In genomic region chr9:136575626-136576268, GRCh38 we compare ENCODE assay signal across 10 cellular contexts. TPM values are rescaled to one million over a fixed set of nuclear protein-coding genes. Genes with fewer than 3 reads are reported as not detected.
A peak's percentile ranks its signal among the peaks of the same experiment; 100 is the strongest.
DNase-seq lines count a peak whose midpoint lies in the region; ATAC-seq, FAIRE-seq and TF ChIP-seq lines count a peak whose summit lies in the region.
"Had no signal": no experiment of that assay in that cellular context is flagged by ENCODE, and none has a peak within 500 bp of the region (broad histone marks: within the 10 kb centered on the region; RNA-seq: fewer than 3 reads in every experiment).

No MANE protein-coding gene starts in this region.

- no peaks in the 10 kb centered on the region for H3K9me3 ChIP-seq in right atrium auricular region
- no peaks in the 10 kb centered on the region for H3K9me3 ChIP-seq in body of pancreas
- H3K9me3 ChIP-seq in keratinocyte (ENCODE audit: control insufficient read depth, low read depth, low read length): no peaks in the 10 kb centered on the region
- H3K9me3 ChIP-seq in stomach smooth muscle (ENCODE audit: control insufficient read depth in 2 of 2, low read length in 2 of 2): no peaks in the 10 kb centered on the region

- H3K4me3 ChIP-seq in right atrium auricular region: no peak overlapping the region
- no peak overlapping the region for H3K4me3 ChIP-seq in body of pancreas
- no peak overlapping the region for H3K4me3 ChIP-seq in keratinocyte (ENCODE audit: control insufficient read depth in 2 of 3, extremely low read depth in 1 of 3, insufficient read depth in 2 of 3, low read depth in 1 of 3, low read length in 3 of 3)
- H3K4me3 ChIP-seq in stomach smooth muscle (ENCODE audit: low read length in 2 of 2): no peak overlapping the region

- H3K36me3 ChIP-seq in right atrium auricular region (no peaks in the 10 kb centered on the region), body of pancreas (replicated peaks in 1 of 2; ENCODE audit: insufficient read depth in 1 of 2, low read depth in 2 of 2) (no peaks in the 10 kb centered on the region), keratinocyte (ENCODE audit: control insufficient read depth in 2 of 2, extremely low read depth in 1 of 2, insufficient read depth in 2 of 2, low read length in 2 of 2) (no peaks in the 10 kb centered on the region), stomach smooth muscle (ENCODE audit: control insufficient read depth in 2 of 2, insufficient read depth in 2 of 2, low read length in 2 of 2) (no peaks in the 10 kb centered on the region)

- H3K27me3 ChIP-seq in right atrium auricular region (no peaks in the 10 kb centered on the region), body of pancreas (no peaks in the 10 kb centered on the region), keratinocyte (ENCODE audit: control insufficient read depth, extremely low read depth, insufficient read depth, low read length) (no peaks in the 10 kb centered on the region), stomach smooth muscle (ENCODE audit: control insufficient read depth in 1 of 2, insufficient read depth in 2 of 2, low read length in 2 of 2) (no peaks in the 10 kb centered on the region)

- dilution Hi-C loops in keratinocyte (cut with MboI; ENCODE audit: extremely low pct_ligation_motif_present, low sequenced_read_pairs): no loop called here

- H3K9ac ChIP-seq in keratinocyte (ENCODE audit: control insufficient read depth, extremely low read depth, insufficient read depth, low read length): no peak overlapping the region
- no peak overlapping the region for H3K9ac ChIP-seq in stomach smooth muscle (ENCODE audit: low read length in 2 of 2)

- H3K27ac ChIP-seq in right atrium auricular region (no peak overlapping the region), body of pancreas (peak overlapping the region in 3 of 4 donors; percentile 25 to 31 (median 26)), keratinocyte (ENCODE audit: control insufficient read depth, insufficient read depth, low read length) (no peak overlapping the region), stomach smooth muscle (ENCODE audit: low read length) (peak overlapping the region; percentile 53)

- H3K4me1 ChIP-seq in right atrium auricular region: peaks cover 0 to 58% of the 10 kb centered on the region in 2 donors
- peaks cover 27% of the 10 kb centered on the region for H3K4me1 ChIP-seq in body of pancreas
- peaks cover 15% of the 10 kb centered on the region for H3K4me1 ChIP-seq in keratinocyte (ENCODE audit: control insufficient read depth, extremely low read depth, insufficient read depth, low read length)
- peaks cover 39% of the 10 kb centered on the region for H3K4me1 ChIP-seq in stomach smooth muscle (ENCODE audit: control insufficient read depth, insufficient read depth, low read length)

- H3K79me2 ChIP-seq in keratinocyte (ENCODE audit: control insufficient read depth, insufficient read depth, low read length): no peaks in the 10 kb centered on the region

- TF ChIP-seq CTCF in right atrium auricular region (IDR thresholded peaks at IDR 0.05) (no peak), body of pancreas (IDR thresholded peaks at IDR 0.05) (no peak), keratinocyte (optimal IDR thresholded peaks at IDR 0.05 in 1 of 3, IDR thresholded peaks at IDR 0.05 in 1 of 3, conservative IDR thresholded peaks at IDR 0.05 in 1 of 3; ENCODE audit: extremely low read depth in 1 of 3, insufficient read depth in 2 of 3, low read length in 3 of 3) (no peak)

- no peak for TF ChIP-seq POLR2A in body of pancreas (IDR thresholded peaks at IDR 0.05)

- H3K9me1 ChIP-seq in keratinocyte (ENCODE audit: control insufficient read depth, extremely low read depth, insufficient read depth, low read length): no peaks in the 10 kb centered on the region

- DNase-seq in Right ventricle myocardium inferior (ENCODE audit: missing footprints): peak; percentile 17
- DNase-seq in right atrium auricular region (ENCODE audit: low spot score): no peak
- DNase-seq in body of pancreas: no peak
- no peak for DNase-seq in keratinocyte (ENCODE audit: low read depth, low spot score)
- no peak for DNase-seq in hippocampal formation (lab: John Stamatoyannopoulos, UW)
- DNase-seq in GDM1 (lab: John Stamatoyannopoulos, UW): no peak
- DNase-seq in NCI-H82 (lab: John Stamatoyannopoulos, UW): no peak
- DNase-seq: NCI-H187 treated with DMSO at 0.1 percent for 48 hours, SHP77 treated with DMSO at 0.1 percent for 48 hours had no signal

- intact Hi-C loops in Right ventricle myocardium inferior (cut with DNase I) (no loop called here), body of pancreas (cut with DNase I) (no loop called here)

- no peak overlapping the region for H2AFZ ChIP-seq in keratinocyte (ENCODE audit: control insufficient read depth, low read length)

- ATAC-seq in Right ventricle myocardium inferior: no peak
- no peak for ATAC-seq in body of pancreas

- peak overlapping the region; percentile 10 for H3K4me2 ChIP-seq in keratinocyte (ENCODE audit: control insufficient read depth, extremely low read depth, insufficient read depth, low read depth, low read length)

- no peak for FAIRE-seq in keratinocyte (lab: Jason Lieb, UNC)

- H4K20me1 ChIP-seq in keratinocyte (ENCODE audit: control insufficient read depth, extremely low read depth, insufficient read depth, low read length): no peaks in the 10 kb centered on the region

- WGBS in body of pancreas, 2 donors: 73 to 82% methylated on average over 7 to 17 of the region's 21 CpGs

RNA-seq across cellular contexts. Expression of gene NOTCH1, which starts 29.9 kb away (rescaled TPM):
- total RNA-seq in Right ventricle myocardium inferior (18.7 TPM), right atrium auricular region (10 to 100 TPM; 14.2 to 39.7 TPM), body of pancreas (10 to 100 TPM; 29.6 to 65.3 TPM)
- 6.1 to 10.6 TPM (median 9.2 TPM) in 3 replicates for polyA plus RNA-seq in keratinocyte
- 29.9 TPM for polyA plus RNA-seq in keratinocyte (2011; ENCODE audit: low read depth)
- polyA plus RNA-seq in keratinocyte (2011; cell fraction: cytosol; rRNA removed): 4.8 and 10.2 TPM in 2 replicates
- 93.0 and 122 TPM in 2 replicates for polyA plus RNA-seq in keratinocyte (2011; cell fraction: nucleus; rRNA removed)
- 34.8 and 46.5 TPM in 2 replicates for polyA plus RNA-seq in keratinocyte (2012; ENCODE audit: low replicate concordance)
- 34.6 to 70.3 TPM (median 38.1 TPM) in 3 replicates for polyA minus RNA-seq in keratinocyte
- polyA minus RNA-seq in keratinocyte (2011; cell fraction: cytosol; rRNA and poly(A)+ RNA removed): 87.9 TPM
- 267 and 300 TPM in 2 replicates for polyA minus RNA-seq in keratinocyte (2011; cell fraction: nucleus; rRNA and poly(A)+ RNA removed)

Comparison
In these comparisons a context has a peak if more than half of its experiments do, and no peak if none do; other contexts are left out.
1. H3K27ac ChIP-seq: peak in body of pancreas (3 of 4) and stomach smooth muscle (single experiment); none in right atrium auricular region (0 of 2) and keratinocyte (single experiment).